9 cellular contexts compared by ENCODE assay signal in genomic region chr2:216216951-216217903, GRCh38.
DNase-seq lines count a peak whose midpoint lies in the region; ATAC-seq and TF ChIP-seq lines count a peak whose summit lies in the region.
"Had no signal": no experiment of that assay in that cellular context is flagged by ENCODE, and none has a peak within 500 bp of the region (broad histone marks: within the 10 kb centered on the region; RNA-seq: fewer than 3 reads in every experiment).

No MANE protein-coding gene starts in this region.

- ATAC-seq in GM19023 (IDR thresholded peaks at IDR 0.05; ENCODE audit: unreplicated experiment), result no peak

- H3K27me3 ChIP-seq in BE2C, result no peaks in the 10 kb centered on the region
- H3K27me3 ChIP-seq in GM23248 (replicated peaks; ENCODE audit: insufficient read depth), result no peaks in the 10 kb centered on the region

- 0 out of 2 replicates have a peak overlapping the region, but pooled peaks have one; percentile 5 for H3K9ac ChIP-seq in GM23248

- TF ChIP-seq CTCF in BE2C (IDR thresholded peaks at IDR 0.05; ENCODE audit: low read depth, low read length), result 0 out of 2 replicates have a peak, but pooled peaks have one; percentile 1

- 63 to 70% methylated on average over 7 of the region's 7 CpGs for WGBS in GM23248 (ENCODE audit: low coverage in 1 of 2, low lambda C conversion rate in 2 of 2, missing lambda C conversion rate in 2 of 2), 2 experiments

- H3K4me1 ChIP-seq in BE2C (peaks cover 40% of the 10 kb centered on the region), GM23248 (ENCODE audit: insufficient read depth) (peaks cover 33% of the 10 kb centered on the region)

- no peaks in the 10 kb centered on the region for H3K36me3 ChIP-seq in BE2C
- H3K36me3 ChIP-seq in GM23248 (ENCODE audit: low read depth), result no peaks in the 10 kb centered on the region; the same call in 1 of the 2 replicates

- DNase-seq in BE2C (peak; percentile 49), GM23248 (peak; percentile 61), UCSD-AML1 (lab: John Stamatoyannopoulos, UW; ENCODE audit: unreplicated experiment) (peak; percentile 34), islet precursor cell (peak; percentile 86), SIG-M5 (lab: John Stamatoyannopoulos, UW) (no peak), SHP77 treated with DMSO at 0.1 percent for 48 hours (lab: John Stamatoyannopoulos, UW) (no peak)
- DNase-seq in stimulated activated naive CD4-positive, alpha-beta T cell (lab: John Stamatoyannopoulos, UW), result no peak
- DNase-seq: NCI-H2107 had no signal

- peak overlapping the region; percentile 49 for H3K4me2 ChIP-seq in GM23248 (ENCODE audit: unreplicated experiment)

- H3F3A ChIP-seq in GM23248 (ENCODE audit: insufficient read depth), result peaks cover 54% of the 10 kb centered on the region

- H3K27ac ChIP-seq in GM23248, result peak overlapping the region; percentile 45

- H3K9me2 ChIP-seq in GM23248 (ENCODE audit: insufficient read depth), result no peaks in the 10 kb centered on the region

- H3K4me3 ChIP-seq in BE2C (ENCODE audit: low read depth, low read length), result no peak overlapping the region
- H3K4me3 ChIP-seq in GM23248, result no peak overlapping the region

- H2AFZ ChIP-seq in GM23248, result no peak overlapping the region

- no peaks in the 10 kb centered on the region for H3K9me3 ChIP-seq in BE2C
- no peaks in the 10 kb centered on the region for H3K9me3 ChIP-seq in GM23248 (ENCODE audit: low read depth)

- in situ Hi-C loops in GM23248 (cut with MboI), result no loop called here

- H3K79me2 ChIP-seq in GM23248 (ENCODE audit: insufficient read depth), result no peaks in the 10 kb centered on the region

- H4K20me1 ChIP-seq in GM23248 (ENCODE audit: insufficient read depth), result no peaks in the 10 kb centered on the region

Comparison
In these comparisons a context has a peak if more than half of its experiments do, and no peak if none do; other contexts are left out.
1. DNase-seq: peak in BE2C (single experiment), GM23248 (single experiment), UCSD-AML1 (single experiment) and islet precursor cell (single experiment); none in SIG-M5 (single experiment), SHP77 treated with DMSO at 0.1 percent for 48 hours (single experiment) and stimulated activated naive CD4-positive, alpha-beta T cell (0 of 6).